Comparison of ENCODE assay signal across 31 cellular contexts in the genomic region with DNA sequence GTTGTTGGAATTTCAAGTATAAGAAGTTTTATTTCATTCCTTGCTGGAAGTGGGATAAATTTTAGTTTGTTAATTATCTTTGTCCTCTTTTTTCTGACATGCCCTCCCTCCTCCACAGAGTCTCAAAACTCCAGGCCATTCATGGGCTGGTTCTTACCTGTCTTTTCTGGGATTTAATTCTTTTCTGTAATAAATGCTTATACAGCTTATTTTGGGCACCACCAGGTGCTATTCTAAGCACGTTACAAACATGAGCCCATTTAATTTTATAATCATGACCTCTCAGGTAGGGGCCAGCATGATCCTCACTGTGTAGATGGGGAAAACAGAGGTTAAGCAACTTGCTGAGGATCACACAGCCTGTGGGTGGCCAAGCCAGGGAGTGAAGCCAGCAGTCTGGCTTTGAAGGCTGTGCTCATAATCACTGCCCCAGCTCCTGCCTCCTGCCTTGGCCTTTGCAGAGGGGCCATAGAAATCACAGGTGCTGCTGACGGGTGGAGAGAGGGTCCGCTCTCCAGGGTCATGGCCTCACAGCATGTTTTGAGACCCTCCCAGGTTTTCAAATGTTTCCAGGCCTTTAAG.
"Had no signal": no experiment of that assay in that cellular context is flagged by ENCODE, and none has a peak within 500 bp of the region (broad histone marks: within the 10 kb centered on the region; RNA-seq: fewer than 3 reads in every experiment).

No MANE protein-coding gene starts in this region.

- H3K4me1 ChIP-seq: breast epithelium, esophagus muscularis mucosa, foreskin keratinocyte, gastrocnemius medialis, heart left ventricle had no signal

- H3K27ac Mint-ChIP-seq: activated CD4-positive, alpha-beta memory T cell treated with anti-CD3 and anti-CD28 coated beads for 36 hours; activated CD4-positive, alpha-beta T cell treated with anti-CD3 and anti-CD28 coated beads for 36 hours; activated CD4-positive, alpha-beta T cell treated with anti-CD3 and anti-CD28 coated beads, Interleukin-2, amount 10 ng/mL, durations not matched to agents 24 days and 14 days; activated CD8-positive, alpha-beta memory T cell treated with anti-CD3 and anti-CD28 coated beads, Interleukin-2, amount 10 ng/mL, durations not matched to agents 7 days and 5 days; activated CD8-positive, alpha-beta T cell treated with anti-CD3 and anti-CD28 coated beads, Interleukin-2, amount 10 ng/mL, durations not matched to agents 7 days and 5 days; activated naive CD4-positive, alpha-beta T cell treated with anti-CD3 and anti-CD28 coated beads, Interleukin-2, amount 10 ng/mL, durations not matched to agents 7 days and 5 days; activated naive CD8-positive, alpha-beta T cell treated with anti-CD3 and anti-CD28 coated beads, Interleukin-2, amount 10 ng/mL, durations not matched to agents 7 days and 5 days; activated T-helper 1 cell treated with anti-CD3 and anti-CD28 coated beads, Interleukin-12 subunit alpha, Interleukin-12 subunit beta, Interleukin-2, Interleukin-4 antibody, amounts not matched to agents 30 ng/mL and 10 ng/mL and 1 ng/mL, durations not matched to agents 14 hours and 24 hours and 36 hours; dendritic cell treated with granulocyte-macrophage colony-stimulating factor and Interleukin-4, amounts not matched to agents 40 ng/mL and 50 ng/mL, for 4 days had no signal

- H3K27ac ChIP-seq: ascending aorta, breast epithelium, cardiac muscle cell, coronary artery, dorsolateral prefrontal cortex, esophagus muscularis mucosa, foreskin keratinocyte, gastrocnemius medialis, heart left ventricle had no signal

- ATAC-seq: activated CD4-positive, alpha-beta T cell treated with anti-CD3 and anti-CD28 coated beads for 36 hours; activated CD8-positive, alpha-beta memory T cell treated with anti-CD3 and anti-CD28 coated beads, Interleukin-2, amount 10 ng/mL, durations not matched to agents 7 days and 5 days; activated CD8-positive, alpha-beta T cell treated with anti-CD3 and anti-CD28 coated beads, Interleukin-2, amount 10 ng/mL, durations not matched to agents 7 days and 5 days; activated naive CD4-positive, alpha-beta T cell treated with anti-CD3 and anti-CD28 coated beads, Interleukin-2, amount 50 U/mL, for 72 hours; foreskin keratinocyte; gastrocnemius medialis; heart left ventricle had no signal

- H3K4me3 Mint-ChIP-seq: activated CD4-positive, alpha-beta memory T cell treated with anti-CD3 and anti-CD28 coated beads for 36 hours; activated CD4-positive, alpha-beta T cell treated with anti-CD3 and anti-CD28 coated beads for 36 hours; activated CD4-positive, alpha-beta T cell treated with anti-CD3 and anti-CD28 coated beads, Interleukin-2, amount 10 ng/mL, durations not matched to agents 24 days and 14 days; activated CD8-positive, alpha-beta memory T cell treated with anti-CD3 and anti-CD28 coated beads, Interleukin-2, amount 10 ng/mL, durations not matched to agents 7 days and 5 days; activated CD8-positive, alpha-beta T cell treated with anti-CD3 and anti-CD28 coated beads, Interleukin-2, amount 10 ng/mL, durations not matched to agents 7 days and 5 days; activated naive CD4-positive, alpha-beta T cell treated with anti-CD3 and anti-CD28 coated beads, Interleukin-2, amount 10 ng/mL, durations not matched to agents 7 days and 5 days; activated naive CD8-positive, alpha-beta T cell treated with anti-CD3 and anti-CD28 coated beads, Interleukin-2, amount 10 ng/mL, durations not matched to agents 7 days and 5 days; activated T-helper 1 cell treated with anti-CD3 and anti-CD28 coated beads, Interleukin-12 subunit alpha, Interleukin-12 subunit beta, Interleukin-2, Interleukin-4 antibody, amounts not matched to agents 30 ng/mL and 10 ng/mL and 1 ng/mL, durations not matched to agents 14 hours and 24 hours and 36 hours; central memory CD8-positive, alpha-beta T cell; dendritic cell treated with granulocyte-macrophage colony-stimulating factor and Interleukin-4, amounts not matched to agents 40 ng/mL and 50 ng/mL, for 4 days had no signal

- H3K4me3 ChIP-seq: ascending aorta, breast epithelium, cardiac muscle cell, coronary artery, dorsolateral prefrontal cortex, esophagus muscularis mucosa, gastrocnemius medialis, heart left ventricle had no signal

- H3K4me1 Mint-ChIP-seq: activated CD4-positive, alpha-beta T cell treated with anti-CD3 and anti-CD28 coated beads for 36 hours; activated CD4-positive, alpha-beta T cell treated with anti-CD3 and anti-CD28 coated beads, Interleukin-2, amount 10 ng/mL, durations not matched to agents 24 days and 14 days; activated CD8-positive, alpha-beta memory T cell treated with anti-CD3 and anti-CD28 coated beads, Interleukin-2, amount 10 ng/mL, durations not matched to agents 7 days and 5 days; activated naive CD4-positive, alpha-beta T cell treated with anti-CD3 and anti-CD28 coated beads, Interleukin-2, amount 10 ng/mL, durations not matched to agents 7 days and 5 days; activated naive CD8-positive, alpha-beta T cell treated with anti-CD3 and anti-CD28 coated beads, Interleukin-2, amount 10 ng/mL, durations not matched to agents 7 days and 5 days; central memory CD8-positive, alpha-beta T cell had no signal

- H3K27me3 ChIP-seq: ascending aorta, foreskin keratinocyte had no signal

- H3K9me3 Mint-ChIP-seq: activated CD4-positive, alpha-beta memory T cell treated with anti-CD3 and anti-CD28 coated beads for 36 hours; activated CD4-positive, alpha-beta T cell treated with anti-CD3 and anti-CD28 coated beads, Interleukin-2, amount 10 ng/mL, durations not matched to agents 24 days and 14 days; activated naive CD4-positive, alpha-beta T cell treated with anti-CD3 and anti-CD28 coated beads, Interleukin-2, amount 10 ng/mL, durations not matched to agents 7 days and 5 days; activated naive CD4-positive, alpha-beta T cell treated with anti-CD3 and anti-CD28 coated beads, Interleukin-2, amount 50 U/mL, for 72 hours; activated naive CD8-positive, alpha-beta T cell treated with anti-CD3 and anti-CD28 coated beads, Interleukin-2, amount 10 ng/mL, durations not matched to agents 7 days and 5 days; activated T-helper 1 cell treated with anti-CD3 and anti-CD28 coated beads, Interleukin-12 subunit alpha, Interleukin-12 subunit beta, Interleukin-2, Interleukin-4 antibody, amounts not matched to agents 30 ng/mL and 10 ng/mL and 1 ng/mL, durations not matched to agents 14 hours and 24 hours and 36 hours; central memory CD8-positive, alpha-beta T cell; dendritic cell treated with granulocyte-macrophage colony-stimulating factor and Interleukin-4, amounts not matched to agents 40 ng/mL and 50 ng/mL, for 4 days had no signal

- H3K9me3 ChIP-seq: ascending aorta, breast epithelium, esophagus muscularis mucosa, gastrocnemius medialis, heart left ventricle had no signal

- DNase-seq: activated CD4-positive, alpha-beta memory T cell treated with anti-CD3 and anti-CD28 coated beads for 36 hours; activated CD4-positive, alpha-beta T cell treated with anti-CD3 and anti-CD28 coated beads for 36 hours; activated CD4-positive, alpha-beta T cell treated with anti-CD3 and anti-CD28 coated beads, Interleukin-2, amount 10 ng/mL, durations not matched to agents 24 days and 14 days; activated CD4-positive, CD25-positive, alpha-beta regulatory T cell; activated CD4-positive, CD25-positive, alpha-beta regulatory T cell treated with anti-CD3 and anti-CD28 coated beads, Interleukin-2, amount 50 U/mL, for 72 hours; activated CD8-positive, alpha-beta memory T cell treated with anti-CD3 and anti-CD28 coated beads, Interleukin-2, amount 10 ng/mL, durations not matched to agents 7 days and 5 days; activated CD8-positive, alpha-beta memory T cell treated with anti-CD3 and anti-CD28 coated beads, Interleukin-2, amount 50 U/mL, for 4 hours; activated CD8-positive, alpha-beta T cell treated with anti-CD3 and anti-CD28 coated beads, Interleukin-2, amount 10 ng/mL, durations not matched to agents 7 days and 5 days; activated gamma-delta T cell; activated naive CD4-positive, alpha-beta T cell; activated naive CD4-positive, alpha-beta T cell treated with anti-CD3 and anti-CD28 coated beads, Interleukin-2, amount 10 ng/mL, durations not matched to agents 7 days and 5 days; activated naive CD8-positive, alpha-beta T cell treated with anti-CD3 and anti-CD28 coated beads, Interleukin-2, amount 10 ng/mL, durations not matched to agents 7 days and 5 days; activated T-cell treated with anti-CD3 and anti-CD28 coated beads, Interleukin-2, amount 50 U/mL, for 1 hour; activated T-cell treated with anti-CD3 and anti-CD28 coated beads, Interleukin-2, amount 50 U/mL, for 48 hours; dorsolateral prefrontal cortex; effector memory CD4-positive, alpha-beta T cell; erythroblast; foreskin keratinocyte; gastrocnemius medialis; glutamatergic neuron; heart left ventricle; T-helper 2 cell had no signal

- H3K36me3 Mint-ChIP-seq: activated CD4-positive, alpha-beta memory T cell treated with anti-CD3 and anti-CD28 coated beads for 36 hours; activated CD8-positive, alpha-beta memory T cell treated with anti-CD3 and anti-CD28 coated beads, Interleukin-2, amount 10 ng/mL, durations not matched to agents 7 days and 5 days; activated naive CD4-positive, alpha-beta T cell treated with anti-CD3 and anti-CD28 coated beads, Interleukin-2, amount 10 ng/mL, durations not matched to agents 7 days and 5 days; activated naive CD4-positive, alpha-beta T cell treated with anti-CD3 and anti-CD28 coated beads, Interleukin-2, amount 50 U/mL, for 72 hours; activated naive CD8-positive, alpha-beta T cell treated with anti-CD3 and anti-CD28 coated beads, Interleukin-2, amount 10 ng/mL, durations not matched to agents 7 days and 5 days had no signal

- H3K27me3 Mint-ChIP-seq: activated CD8-positive, alpha-beta memory T cell treated with anti-CD3 and anti-CD28 coated beads, Interleukin-2, amount 10 ng/mL, durations not matched to agents 7 days and 5 days; central memory CD8-positive, alpha-beta T cell had no signal

- H3K36me3 ChIP-seq: ascending aorta, breast epithelium, cardiac muscle cell, esophagus muscularis mucosa, gastrocnemius medialis, heart left ventricle had no signal
